28 cellular contexts compared by ENCODE assay signal in the genomic region with DNA sequence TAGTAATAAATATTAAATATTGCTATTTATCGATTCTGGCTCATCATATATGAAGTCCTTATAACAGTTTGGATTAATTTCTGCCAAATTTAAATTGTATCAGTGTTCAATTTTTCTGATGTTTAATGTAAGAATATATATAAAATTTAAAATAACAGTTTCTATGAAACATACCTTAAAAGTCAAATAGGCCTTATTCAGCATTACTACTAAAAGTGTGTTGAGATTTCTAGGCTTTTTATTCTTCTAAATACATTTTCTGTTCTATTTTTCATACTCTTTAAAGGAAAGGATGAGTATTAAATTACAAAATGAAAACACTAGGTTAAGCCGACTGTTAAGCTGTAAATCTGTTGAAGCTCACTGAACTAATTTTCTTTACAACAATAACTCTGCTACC.
"Had no signal": no experiment of that assay in that cellular context is flagged by ENCODE, and none has a peak within 500 bp of the region (broad histone marks: within the 10 kb centered on the region; RNA-seq: fewer than 3 reads in every experiment).

No MANE protein-coding gene starts in this region.

- H3K9me3 ChIP-seq: gastroesophageal sphincter, left lung, prostate gland, sigmoid colon, testis, tibial artery, upper lobe of left lung had no signal

- H3K27me3 ChIP-seq: gastroesophageal sphincter, heart left ventricle, hepatocyte, left lung, right atrium auricular region, sigmoid colon, testis, tibial artery, upper lobe of left lung had no signal

- H3K4me1 ChIP-seq: heart left ventricle, left lung, right atrium auricular region, spleen, testis had no signal

- H3K4me3 ChIP-seq: coronary artery, gastroesophageal sphincter, heart left ventricle, hepatocyte, left lung, prostate gland, right atrium auricular region, sigmoid colon, spleen, testis, tibial artery, upper lobe of left lung had no signal

- DNase-seq: dermis blood vessel endothelial cell; effector memory CD4-positive, alpha-beta T cell; foreskin fibroblast; heart left ventricle; left cardiac atrium; left lung; mesendoderm; midbrain; naive thymus-derived CD8-positive, alpha-beta T cell; nephron progenitor cell; nucleus accumbens; sigmoid colon; spleen; stimulated activated CD4-positive, alpha-beta T cell treated with anti-CD3 and anti-CD28 coated beads, Interleukin-4, amount 100 ng/mL, for 4 hours; stimulated activated naive CD8-positive, alpha-beta T cell treated with anti-CD3 and anti-CD28 coated beads, Interleukin-15, Interleukin-2, amounts not matched to agents 100 U/mL and 50 U/mL, for 24 hours; substantia nigra; testis; tibial artery; upper lobe of left lung had no signal

- ATAC-seq: esophagus mucosa; gastroesophageal sphincter; heart left ventricle; left cardiac atrium; left lung; naive thymus-derived CD8-positive, alpha-beta T cell; stimulated activated memory B cell treated with anti-CD40 and anti-IgM and Interleukin-4, amounts not matched to agents 10 μg/mL and 1 μg/mL and 100 μg/mL, for 72 hours; stimulated activated naive CD8-positive, alpha-beta T cell treated with anti-CD3 and anti-CD28 coated beads, Interleukin-15, Interleukin-2, amounts not matched to agents 100 U/mL and 50 U/mL, for 24 hours had no signal

- H3K27ac ChIP-seq: coronary artery, gastroesophageal sphincter, heart left ventricle, hepatocyte, left lung, prostate gland, right atrium auricular region, sigmoid colon, spleen, testis, tibial artery, upper lobe of left lung had no signal

- H3K36me3 ChIP-seq: prostate gland, spleen had no signal

- FAIRE-seq: endothelial cell of umbilical vein, urothelium cell line had no signal
